In the genomic region with DNA sequence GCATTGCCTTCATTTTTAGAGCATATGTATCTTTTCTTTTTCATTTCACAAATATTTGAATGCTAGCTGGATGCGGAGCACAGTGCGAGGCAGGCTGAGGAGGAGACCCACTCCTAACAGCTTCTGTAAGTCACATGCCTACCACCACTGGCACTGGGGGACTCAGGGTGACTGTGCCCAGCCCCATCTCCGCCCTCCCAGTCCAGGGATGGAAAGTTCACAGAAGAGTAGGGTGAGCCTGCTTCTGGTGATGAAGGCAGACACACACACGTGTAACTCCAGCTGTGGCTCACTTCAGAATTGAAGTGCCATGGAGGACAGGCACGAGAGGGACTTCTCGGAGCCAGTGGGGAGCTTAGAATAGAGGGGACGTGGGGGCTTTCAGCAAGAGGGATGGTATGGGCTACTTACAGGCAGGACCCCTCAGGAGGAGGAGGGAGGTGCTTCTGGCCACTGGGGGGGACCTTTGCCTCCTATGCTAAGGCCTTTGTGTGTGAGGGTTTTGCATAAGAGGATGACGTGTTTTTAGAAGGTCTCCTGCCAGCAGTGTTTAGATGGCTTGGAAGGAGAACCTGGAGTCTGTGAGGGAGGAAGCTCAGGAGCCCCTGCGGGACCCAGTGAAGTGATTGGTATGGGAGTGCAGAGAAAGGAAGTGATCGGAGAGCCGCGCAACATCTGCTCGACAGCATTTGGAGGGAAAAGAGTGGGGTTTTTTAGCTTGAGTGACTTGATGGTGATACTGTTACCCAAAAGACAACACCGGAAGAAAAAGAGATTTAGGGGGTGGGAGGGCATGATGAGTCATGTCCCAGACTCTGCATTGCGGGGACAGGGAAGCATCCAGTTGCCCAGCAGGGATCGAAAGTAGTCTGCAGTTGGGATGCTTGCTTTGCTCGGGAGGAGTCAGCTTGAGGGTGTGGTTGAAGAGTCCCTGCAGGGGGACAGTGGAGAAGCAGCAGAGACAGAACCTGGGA, we compare ENCODE assay signal across 13 cellular contexts.
DNase-seq lines count a peak whose midpoint lies in the region; TF ChIP-seq lines count a peak whose summit lies in the region.
"Had no signal": no experiment of that assay in that cellular context is flagged by ENCODE, and none has a peak within 500 bp of the region (broad histone marks: within the 10 kb centered on the region; RNA-seq: fewer than 3 reads in every experiment).

No MANE protein-coding gene starts in this region.

- H3K9me3 ChIP-seq in HUES6 (ENCODE audit: control insufficient read depth, insufficient read depth, low read depth, low read length) (no peaks in the 10 kb centered on the region), breast epithelium (no peaks in the 10 kb centered on the region), stomach smooth muscle (ENCODE audit: control insufficient read depth in 2 of 2, low read length in 2 of 2) (no peaks in the 10 kb centered on the region)

- peaks cover 52% of the 10 kb centered on the region for H3K4me1 ChIP-seq in HUES6 (ENCODE audit: control insufficient read depth, insufficient read depth, low read length)
- no peaks in the 10 kb centered on the region for H3K4me1 ChIP-seq in breast epithelium
- H3K4me1 ChIP-seq in stomach smooth muscle (ENCODE audit: control insufficient read depth, insufficient read depth, low read length) = peaks cover 2% of the 10 kb centered on the region

- intact Hi-C loops in breast epithelium (cut with DNase I; ENCODE audit: low total_unique reads) = no loop called here

- H3K4me3 ChIP-seq in HUES6 (ENCODE audit: low read depth, low read length) = peak overlapping the region; percentile 9; the same call in 1 of the 2 replicates
- H3K4me3 ChIP-seq in breast epithelium = no peak overlapping the region
- no peak overlapping the region for H3K4me3 ChIP-seq in stomach smooth muscle (ENCODE audit: low read length in 2 of 2)

- TF ChIP-seq CTCF in breast epithelium (IDR thresholded peaks at IDR 0.05) = no peak

- no peak for TF ChIP-seq POLR2A in breast epithelium (IDR thresholded peaks at IDR 0.05)

- DNase-seq in breast epithelium (ENCODE audit: low spot score in 2 of 2) (no peak), iPS-NIHi7 (ENCODE audit: extremely low spot score) (peak; percentile 60), NCI-H1930 (lab: John Stamatoyannopoulos, UW) (no peak), NOMO-1 treated with DMSO at 0.1 percent for 48 hours (lab: John Stamatoyannopoulos, UW; ENCODE audit: unreplicated experiment) (no peak)
- no peak for DNase-seq in activated CD8-positive, alpha-beta memory T cell treated with anti-CD3 and anti-CD28 coated beads for 24 hours
- DNase-seq: activated CD4-positive, CD25-positive, alpha-beta regulatory T cell; activated effector memory CD4-positive, alpha-beta T cell treated with Interleukin-2 at 50 U/mL for 16 hours; hippocampal formation; KBM-7; stimulated activated CD4-positive, alpha-beta T cell treated with anti-CD3 and anti-CD28 coated beads, Interleukin-12 subunit alpha, Interleukin-12 subunit beta, amount 100 ng/mL, for 4 hours; stimulated activated naive CD4-positive, alpha-beta T cell had no signal

- H3K27me3 ChIP-seq in HUES6 (ENCODE audit: control insufficient read depth, insufficient read depth, low read length) (no peaks in the 10 kb centered on the region), breast epithelium (no peaks in the 10 kb centered on the region), stomach smooth muscle (ENCODE audit: control insufficient read depth in 1 of 2, insufficient read depth in 2 of 2, low read length in 2 of 2) (no peaks in the 10 kb centered on the region)

- peak overlapping the region; percentile 65 for H3K9ac ChIP-seq in HUES6 (ENCODE audit: low read length)
- H3K9ac ChIP-seq in stomach smooth muscle (ENCODE audit: low read length in 2 of 2) = no peak overlapping the region

- H3K27ac ChIP-seq in HUES6 (ENCODE audit: low read depth, low read length) (peak overlapping the region; percentile 32; the same call in 1 of the 2 replicates), breast epithelium (peak overlapping the region; percentile 11 to 82), stomach smooth muscle (ENCODE audit: low read length) (peak overlapping the region; percentile 18)

- H3K36me3 ChIP-seq in HUES6 (ENCODE audit: control insufficient read depth, insufficient read depth, low read length) (peaks cover 55% of the 10 kb centered on the region), breast epithelium (no peaks in the 10 kb centered on the region), stomach smooth muscle (ENCODE audit: control insufficient read depth in 2 of 2, insufficient read depth in 2 of 2, low read length in 2 of 2) (peaks cover 23 to 43% of the 10 kb centered on the region in 2 donors)
